ENCODE assay signal across 15 cellular contexts in genomic region chrX:153874366-153875125, GRCh38. TPM values are rescaled to one million over a fixed set of nuclear protein-coding genes. Genes with fewer than 3 reads are reported as not detected.
"Had no signal": no experiment of that assay in that cellular context is flagged by ENCODE, and none has a peak within 500 bp of the region (broad histone marks: within the 10 kb centered on the region; RNA-seq: fewer than 3 reads in every experiment).

No MANE protein-coding gene starts in this region.

- H3K27ac ChIP-seq: epithelial cell of prostate, heart left ventricle, left lung, transverse colon had no signal

- ATAC-seq: stimulated activated naive CD8-positive, alpha-beta T cell treated with anti-CD3 and anti-CD28 coated beads, Interleukin-15, Interleukin-2, amounts not matched to agents 100 U/mL and 50 U/mL, for 24 hours had no signal

- H3K9me3 ChIP-seq: adrenal gland, heart left ventricle, left lung, mucosa of descending colon, transverse colon had no signal

- H3K4me1 ChIP-seq: adrenal gland, heart left ventricle, left lung, transverse colon had no signal

- H3K27ac Mint-ChIP-seq: activated T-helper 2 cell treated with anti-CD3 and anti-CD28 coated beads, Interferon-gamma antibody, Interleukin-2, Interleukin-4, amounts not matched to agents 10 μg/mL and 5 μg/mL and 100 μg/mL, durations not matched to agents 14 hours and 24 hours and 36 hours; T-helper 2 cell treated with Interferon-gamma antibody and Interleukin-4, amounts not matched to agents 5 μg/mL and 100 μg/mL, for 36 hours had no signal

- H3K4me3 Mint-ChIP-seq: T-helper 2 cell treated with Interferon-gamma antibody and Interleukin-4, amounts not matched to agents 5 μg/mL and 100 μg/mL, for 36 hours had no signal

- DNase-seq: foreskin melanocyte, mammary epithelial cell had no signal

- H3K9me3 Mint-ChIP-seq: activated T-helper 2 cell treated with anti-CD3 and anti-CD28 coated beads, Interferon-gamma antibody, Interleukin-2, Interleukin-4, amounts not matched to agents 10 μg/mL and 5 μg/mL and 100 μg/mL, durations not matched to agents 14 hours and 24 hours and 36 hours; effector memory CD8-positive, alpha-beta T cell; T-helper 2 cell treated with Interferon-gamma antibody and Interleukin-4, amounts not matched to agents 5 μg/mL and 100 μg/mL, for 36 hours had no signal

- H3K4me2 ChIP-seq: smooth muscle cell had no signal

- H3K4me3 ChIP-seq: adrenal gland, heart left ventricle, left lung, mucosa of descending colon, smooth muscle cell, transverse colon had no signal

- H3K36me3 ChIP-seq: adrenal gland, heart left ventricle, left lung, transverse colon had no signal

RNA-seq across cellular contexts. Expression of gene AVPR2, which starts 29.9 kb away (rescaled TPM):
- total RNA-seq: activated T-helper 2 cell treated with anti-CD3 and anti-CD28 coated beads, Interferon-gamma antibody, Interleukin-2, Interleukin-4, amounts not matched to agents 10 μg/mL and 5 μg/mL and 100 μg/mL, durations not matched to agents 14 hours and 24 hours and 36 hours; fibroblast of lung; mammary epithelial cell; smooth muscle cell had no signal
- polyA plus RNA-seq: fibroblast of lung; mammary epithelial cell; naive thymus-derived CD4-positive, alpha-beta T cell; smooth muscle cell had no signal
